24 cellular contexts compared by ENCODE assay signal in genomic region chr1:10171105-10171767, GRCh38. TPM values are rescaled to one million over a fixed set of nuclear protein-coding genes. Genes with fewer than 3 reads are reported as not detected.
DNase-seq lines count a peak whose midpoint lies in the region; ATAC-seq, FAIRE-seq and TF ChIP-seq lines count a peak whose summit lies in the region.
"Had no signal": no experiment of that assay in that cellular context is flagged by ENCODE, and none has a peak within 500 bp of the region (broad histone marks: within the 10 kb centered on the region; RNA-seq: fewer than 3 reads in every experiment).

No MANE protein-coding gene starts in this region.

- H3K4me3 Mint-ChIP-seq in T-helper 17 cell, result no peak overlapping the region
- H3K4me3 Mint-ChIP-seq: CD4-positive, alpha-beta T cell had no signal

- peaks cover 19% of the 10 kb centered on the region for H3K4me1 Mint-ChIP-seq in T-helper 17 cell

- H3K36me3 ChIP-seq in bronchial epithelial cell (ENCODE audit: control insufficient read depth, insufficient read depth, low read length) (peaks cover 7% of the 10 kb centered on the region), spleen (peaks cover 2 to 100% (median 44%) of the 10 kb centered on the region in 6 donors)

- H3K36me3 Mint-ChIP-seq in T-helper 17 cell (ENCODE audit: low read depth), result peaks cover 9% of the 10 kb centered on the region

- H3K4me3 ChIP-seq in bronchial epithelial cell (ENCODE audit: low read depth, low read length) (no peak overlapping the region), spleen (no peak overlapping the region)
- H3K4me3 ChIP-seq: adrenal gland, coronary artery, lower lobe of right lung, testis had no signal

- no peaks in the 10 kb centered on the region for H3K9me3 ChIP-seq in T-helper 17 cell (ENCODE audit: control insufficient read depth, low read length, poor library complexity, severe bottlenecking)
- peaks cover 0 to 8% (median 2%) of the 10 kb centered on the region in 8 donors for H3K9me3 ChIP-seq in spleen
- H3K9me3 ChIP-seq: adrenal gland, lower lobe of right lung, neutrophil, testis had no signal

- 84 to 96% (median 92%) methylated on average over 16 of the region's 16 CpGs for WGBS in spleen, 5 donors

- DNase-seq in cardiac septum (ENCODE audit: low spot score) (peak; percentile 49), left cardiac atrium (no peak), T-helper 17 cell (no peak), bronchial epithelial cell (ENCODE audit: low read depth) (no peak), GM10266 (ENCODE audit: extremely low spot score) (no peak), occipital lobe (lab: John Stamatoyannopoulos, UW) (no peak), spleen (no peak)
- DNase-seq: activated CD4-positive, alpha-beta T cell treated with anti-CD3 and anti-CD28 coated beads for 4 hours; adrenal gland; CD4-positive, alpha-beta T cell; Kasumi-1; lower lobe of right lung; NCI-H1092; NCI-H187 treated with DMSO at 0.1 percent for 48 hours; NCI-H2227 treated with DMSO at 0.1 percent for 48 hours; NCI-H748 treated with DMSO at 0.1 percent for 48 hours; stimulated activated CD4-positive, alpha-beta T cell treated with anti-CD3 and anti-CD28 coated beads, Interleukin-1b, Interleukin-23, amount 100 ng/mL, for 48 hours; SW 1271; testis had no signal

- ATAC-seq in left cardiac atrium (no peak), T-helper 17 cell (no peak)
- ATAC-seq: lower lobe of right lung, Right ventricle myocardium inferior had no signal

- peak overlapping the region; percentile 81 for H3K27ac Mint-ChIP-seq in T-helper 17 cell

- H3K4me1 ChIP-seq in spleen, result peaks cover 0 to 17% (median 2%) of the 10 kb centered on the region in 6 donors
- H3K4me1 ChIP-seq: lower lobe of right lung had no signal

- FAIRE-seq in bronchial epithelial cell (lab: Jason Lieb, UNC), result peak; percentile 36
- FAIRE-seq: G401.6, keratinocyte had no signal

- intact Hi-C loops in cardiac septum (cut with DNase I), result no loop called here
- intact Hi-C loops in left cardiac atrium (cut with DNase I), result no loop called here
- intact Hi-C loops in spleen (cut with DNase I; ENCODE audit: low total_unique reads), result no loop called here

- TF ChIP-seq CTCF in bronchial epithelial cell (IDR thresholded peaks at IDR 0.05; ENCODE audit: insufficient read depth, low read length, severe bottlenecking), result no peak
- TF ChIP-seq CTCF in GM10266 (IDR thresholded peaks at IDR 0.05; ENCODE audit: control insufficient read depth, insufficient read depth, low read depth, missing control alignments), result no peak
- no peak for TF ChIP-seq CTCF in spleen (IDR thresholded peaks at IDR 0.05 in 8 of 11, conservative IDR thresholded peaks at IDR 0.05 in 3 of 11)

- no peak overlapping the region for H3K27ac ChIP-seq in spleen
- H3K27ac ChIP-seq: adrenal gland, coronary artery, lower lobe of right lung, testis had no signal

- no peak for TF ChIP-seq POLR2A in spleen (IDR thresholded peaks at IDR 0.05)

- no peaks in the 10 kb centered on the region for H3K27me3 Mint-ChIP-seq in T-helper 17 cell
- H3K27me3 Mint-ChIP-seq: CD4-positive, alpha-beta T cell had no signal

- H3K27me3 ChIP-seq in bronchial epithelial cell (ENCODE audit: control insufficient read depth, insufficient read depth, low read length) (no peaks in the 10 kb centered on the region), spleen (replicated peaks in 1 of 7) (no peaks in the 10 kb centered on the region)
- H3K27me3 ChIP-seq: adrenal gland, neutrophil, testis had no signal

RNA-seq across cellular contexts. Expression of gene KIF1B, which starts 39.1 kb away (rescaled TPM):
- total RNA-seq in cardiac septum (93.6 TPM), left cardiac atrium (10 to 100 TPM; 46.1 to 54.2 TPM), T-helper 17 cell (10 to 100 TPM; 10.9 to 13.3 TPM), bronchial epithelial cell (18.2 and 27.4 TPM in 2 replicates), occipital lobe (210 TPM), spleen (10 to 100 TPM; 29.9 to 53.5 (median 37.4) TPM)
- 1 to 10 TPM; 1.6 to 4.8 (median 2.4) TPM for polyA plus RNA-seq in spleen
